ENCODE assay signal across 12 cellular contexts in the genomic region with DNA sequence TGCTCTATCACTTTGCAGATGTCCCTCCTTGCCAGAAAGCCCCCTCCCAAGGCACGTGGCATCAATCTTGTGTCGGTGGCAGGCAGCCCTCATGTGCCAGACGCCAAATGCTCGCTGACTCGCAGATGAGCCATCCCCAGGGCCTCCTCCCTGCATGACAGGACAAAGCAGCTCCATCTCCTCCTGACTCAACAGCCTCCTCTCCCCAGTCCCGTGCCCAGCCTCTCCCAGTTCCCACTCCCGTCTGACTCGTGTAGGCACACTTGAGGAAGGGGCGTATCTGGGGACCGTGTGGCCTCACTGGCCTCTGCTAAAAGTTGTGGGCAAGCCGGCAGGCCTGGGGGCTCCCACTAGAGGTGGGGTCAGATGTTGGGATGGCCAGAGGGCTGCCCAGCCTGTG.
A peak's percentile ranks its signal among the peaks of the same experiment; 100 is the strongest.
DNase-seq lines count a peak whose midpoint lies in the region; ATAC-seq and TF ChIP-seq lines count a peak whose summit lies in the region.
"Had no signal": no experiment of that assay in that cellular context is flagged by ENCODE, and none has a peak within 500 bp of the region (broad histone marks: within the 10 kb centered on the region; RNA-seq: fewer than 3 reads in every experiment).

No MANE protein-coding gene starts in this region.

- no peaks in the 10 kb centered on the region for H3K9me3 ChIP-seq in suprapubic skin
- H3K9me3 ChIP-seq: body of pancreas had no signal

- H3K27ac Mint-ChIP-seq in activated T-cell treated with anti-CD3 and anti-CD28 coated beads, Interleukin-2, amount 50 U/mL, for 72 hours, result peak overlapping the region; percentile 38

- ATAC-seq in activated T-cell treated with anti-CD3 and anti-CD28 coated beads, Interleukin-2, amount 50 U/mL, for 72 hours (replicated peaks in 1 of 2), result no peak
- peak; percentile 92 for ATAC-seq in foreskin keratinocyte
- no peak for ATAC-seq in omental fat pad (ENCODE audit: low FRiP score)
- ATAC-seq: body of pancreas had no signal

- TF ChIP-seq POLR2A in suprapubic skin (IDR thresholded peaks at IDR 0.05), result no peak

- TF ChIP-seq EP300 in suprapubic skin (IDR thresholded peaks at IDR 0.05), result no peak

- no peaks in the 10 kb centered on the region for H3K9me3 Mint-ChIP-seq in activated T-cell treated with anti-CD3 and anti-CD28 coated beads, Interleukin-2, amount 50 U/mL, for 72 hours

- peaks cover 17% of the 10 kb centered on the region for H3K4me1 Mint-ChIP-seq in activated T-cell treated with anti-CD3 and anti-CD28 coated beads, Interleukin-2, amount 50 U/mL, for 72 hours (ENCODE audit: low read depth)

- H3K36me3 ChIP-seq in suprapubic skin, result peaks cover 56% of the 10 kb centered on the region

- H3K4me3 ChIP-seq in suprapubic skin, result no peak overlapping the region
- H3K4me3 ChIP-seq: body of pancreas, hepatocyte had no signal

- H3K4me1 ChIP-seq in foreskin keratinocyte (peaks cover 3% of the 10 kb centered on the region), suprapubic skin (peaks cover 14% of the 10 kb centered on the region)
- H3K4me1 ChIP-seq: body of pancreas had no signal

- H3K36me3 Mint-ChIP-seq in activated T-cell treated with anti-CD3 and anti-CD28 coated beads, Interleukin-2, amount 50 U/mL, for 72 hours (ENCODE audit: insufficient read depth in 2 of 2), result no peaks in the 10 kb centered on the region

- no peaks in the 10 kb centered on the region for H3K27me3 Mint-ChIP-seq in activated T-cell treated with anti-CD3 and anti-CD28 coated beads, Interleukin-2, amount 50 U/mL, for 72 hours (ENCODE audit: low read depth)

- DNase-seq in activated T-cell treated with anti-CD3 and anti-CD28 coated beads, Interleukin-2, amount 50 U/mL, for 72 hours, result no peak
- DNase-seq in activated T-cell treated with anti-CD3 and anti-CD28 coated beads for 4 hours (no peak), T1000 (lab: John Stamatoyannopoulos, UW) (peak; percentile 5), foreskin keratinocyte (peak; percentile 67 to 83), suprapubic skin (ENCODE audit: low spot score in 2 of 2) (no peak), omental fat pad (ENCODE audit: low spot score) (no peak), NCI-H187 (lab: John Stamatoyannopoulos, UW) (no peak), iPS-NIHi11 (ENCODE audit: low spot score) (no peak)
- DNase-seq: activated CD4-positive, alpha-beta T cell treated with anti-CD3 and anti-CD28 coated beads for 48 hours; body of pancreas; NCI-H1092 had no signal

- 35% methylated on average over 6 of the region's 11 CpGs for WGBS in suprapubic skin

- peak overlapping the region; percentile 81 for H3K27ac ChIP-seq in foreskin keratinocyte
- peak overlapping the region; percentile 22 for H3K27ac ChIP-seq in suprapubic skin
- H3K27ac ChIP-seq: body of pancreas, hepatocyte had no signal

- no peak for TF ChIP-seq CTCF in foreskin keratinocyte (conservative IDR thresholded peaks at IDR 0.05)
- no peak for TF ChIP-seq CTCF in suprapubic skin (IDR thresholded peaks at IDR 0.05)
- TF ChIP-seq CTCF in omental fat pad (IDR thresholded peaks at IDR 0.05), result no peak

- no peak overlapping the region for H3K4me3 Mint-ChIP-seq in activated T-cell treated with anti-CD3 and anti-CD28 coated beads, Interleukin-2, amount 50 U/mL, for 72 hours

- H3K27me3 ChIP-seq in foreskin keratinocyte (no peaks in the 10 kb centered on the region), suprapubic skin (no peaks in the 10 kb centered on the region)
- H3K27me3 ChIP-seq: body of pancreas, hepatocyte had no signal

Comparison
In these comparisons a context has a peak if more than half of its experiments do, and no peak if none do; other contexts are left out.
1. DNase-seq: peak in T1000 (single experiment) and foreskin keratinocyte (2 of 2); none in activated T-cell treated with anti-CD3 and anti-CD28 coated beads, Interleukin-2, amount 50 U/mL, for 72 hours (0 of 2), activated T-cell treated with anti-CD3 and anti-CD28 coated beads for 4 hours (single experiment), suprapubic skin (0 of 2), omental fat pad (single experiment), NCI-H187 (0 of 2) and iPS-NIHi11 (single experiment).